Comparison of ENCODE assay signal across 5 cellular contexts in the genomic region with DNA sequence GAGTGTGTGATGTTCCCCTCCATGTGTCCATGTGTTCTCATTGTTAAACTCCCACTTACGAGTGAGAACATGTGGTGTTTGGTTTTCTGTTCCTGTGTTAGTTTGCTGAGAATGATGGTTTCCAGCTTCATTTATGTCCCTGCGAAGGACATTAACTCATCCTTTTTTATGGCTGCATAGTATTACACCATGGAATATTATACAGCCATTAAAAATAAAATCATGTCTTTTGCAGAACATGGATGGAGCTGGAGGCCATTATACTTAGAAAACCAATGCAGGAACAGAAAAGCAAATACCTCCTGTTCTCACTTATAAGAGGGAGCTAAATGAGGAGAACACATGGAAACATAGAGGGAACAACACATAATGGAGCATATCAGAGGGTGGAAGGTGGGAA. TPM values are rescaled to one million over a fixed set of nuclear protein-coding genes. Genes with fewer than 3 reads are reported as not detected.
"Had no signal": no experiment of that assay in that cellular context is flagged by ENCODE, and none has a peak within 500 bp of the region (broad histone marks: within the 10 kb centered on the region; RNA-seq: fewer than 3 reads in every experiment).

No MANE protein-coding gene starts in this region.

RNA-seq across cellular contexts. Expression of gene AGTR2, which starts 46.5 kb away (rescaled TPM):
- total RNA-seq: HepG2, HT-29, HT1080, IMR-90 had no signal
- polyA plus RNA-seq: HepG2, IgD-negative memory B cell, IMR-90 had no signal
